ENCODE assay signal across 9 cellular contexts in genomic region chr13:45847554-45848224, GRCh38. TPM values are rescaled to one million over a fixed set of nuclear protein-coding genes. Genes with fewer than 3 reads are reported as not detected.
DNase-seq lines count a peak whose midpoint lies in the region; TF ChIP-seq lines count a peak whose summit lies in the region.
"Had no signal": no experiment of that assay in that cellular context is flagged by ENCODE, and none has a peak within 500 bp of the region (broad histone marks: within the 10 kb centered on the region; RNA-seq: fewer than 3 reads in every experiment).

No MANE protein-coding gene starts in this region.

- H3K36me3 Mint-ChIP-seq in activated naive CD8-positive, alpha-beta T cell, result peaks cover 2% of the 10 kb centered on the region

- H3K36me3 ChIP-seq in neural cell (ENCODE audit: insufficient read depth, low read length), result no peaks in the 10 kb centered on the region

- peak overlapping the region; percentile 76 for H3K4me3 ChIP-seq in neural cell (ENCODE audit: low read length)

- H3K4me3 Mint-ChIP-seq in activated naive CD8-positive, alpha-beta T cell, result peak overlapping the region; percentile 79

- no peak overlapping the region for H3K4me2 ChIP-seq in neural cell (ENCODE audit: low read length)

- TF ChIP-seq RAD21 in neural cell (conservative IDR thresholded peaks at IDR 0.05), result no peak

- TF ChIP-seq CTCF in neural cell (IDR thresholded peaks at IDR 0.05; ENCODE audit: poor library complexity, severe bottlenecking), result no peak

- no peaks in the 10 kb centered on the region for H3K9me2 ChIP-seq in neural cell (ENCODE audit: insufficient read depth, low read length)

- H3K27me3 ChIP-seq in neural cell (ENCODE audit: insufficient read depth, low read depth, low read length), result no peaks in the 10 kb centered on the region

- peak overlapping the region; percentile 79 for H3K27ac Mint-ChIP-seq in activated naive CD8-positive, alpha-beta T cell

- H3K4me1 Mint-ChIP-seq in activated naive CD8-positive, alpha-beta T cell (ENCODE audit: low read depth), result peaks cover 58% of the 10 kb centered on the region

- no peaks in the 10 kb centered on the region for H3K9me3 Mint-ChIP-seq in activated naive CD8-positive, alpha-beta T cell (ENCODE audit: low read depth)

- H3K9ac ChIP-seq in neural cell (ENCODE audit: low read length), result no peak overlapping the region

- H3F3A ChIP-seq in neural cell (ENCODE audit: insufficient read depth, low read length, poor library complexity, severe bottlenecking), result no peaks in the 10 kb centered on the region

- no peaks in the 10 kb centered on the region for H3K27me3 Mint-ChIP-seq in activated naive CD8-positive, alpha-beta T cell

- no peaks in the 10 kb centered on the region for H4K20me1 ChIP-seq in neural cell (ENCODE audit: insufficient read depth)

- no peak for TF ChIP-seq EP300 in neural cell (conservative IDR thresholded peaks at IDR 0.05; ENCODE audit: poor library complexity, severe bottlenecking)

- H3K79me2 ChIP-seq in neural cell (replicated peaks; ENCODE audit: insufficient read depth, low read length), result no peaks in the 10 kb centered on the region

- H3K9me3 ChIP-seq in neural cell (ENCODE audit: low read length), result no peaks in the 10 kb centered on the region

- H3K27ac ChIP-seq in neural cell (ENCODE audit: low read length), result no peak overlapping the region

- H2AFZ ChIP-seq in neural cell (ENCODE audit: low read depth, low read length), result no peak overlapping the region

- DNase-seq in activated CD8-positive, alpha-beta memory T cell treated with anti-CD3 and anti-CD28 coated beads for 24 hours, result peak; percentile 58
- no peak for DNase-seq in activated CD8-positive, alpha-beta memory T cell treated with anti-CD3 and anti-CD28 coated beads, Interleukin-2, amount 50 U/mL, for 48 hours
- DNase-seq in NCI-H446 treated with DMSO at 0.1 percent for 48 hours (lab: John Stamatoyannopoulos, UW) (peak; percentile 40), cortex of kidney (lab: John Stamatoyannopoulos, UW) (no peak), NCI-H2196 (lab: John Stamatoyannopoulos, UW; ENCODE audit: unreplicated experiment) (no peak), globus pallidus (ENCODE audit: low spot score) (no peak)

TF ChIP-seq in neural cell, 6 proteins besides CTCF, POLR2A, EP300 and RAD21:
- TF ChIP-seq TAF1 (IDR thresholded peaks at IDR 0.05; ENCODE audit: low read depth) (no peak), SMC3 (conservative IDR thresholded peaks at IDR 0.05; ENCODE audit: poor library complexity) (no peak), EZH2 (IDR thresholded peaks at IDR 0.05; ENCODE audit: borderline replicate concordance, insufficient read depth, low read length, poor library complexity, severe bottlenecking) (no peak), REST (IDR thresholded peaks at IDR 0.05; ENCODE audit: borderline replicate concordance) (no peak), MXI1 (conservative IDR thresholded peaks at IDR 0.05; ENCODE audit: poor library complexity, severe bottlenecking) (no peak), POLR2AphosphoS5 (IDR thresholded peaks at IDR 0.05) (no peak)

RNA-seq across cellular contexts. Expression of gene SIAH3, which starts 3.9 kb away (rescaled TPM):
- 4.0 and 4.9 TPM in 2 replicates for polyA plus RNA-seq in neural cell
- 11.4 and 14.6 TPM in 2 replicates for polyA minus RNA-seq in neural cell
- polyA plus RNA-seq: BJ had no signal

Comparison
In these comparisons a context has a peak if more than half of its experiments do, and no peak if none do; other contexts are left out.
1. DNase-seq: peak in activated CD8-positive, alpha-beta memory T cell treated with anti-CD3 and anti-CD28 coated beads for 24 hours (single experiment) and NCI-H446 treated with DMSO at 0.1 percent for 48 hours (single experiment); none in activated CD8-positive, alpha-beta memory T cell treated with anti-CD3 and anti-CD28 coated beads, Interleukin-2, amount 50 U/mL, for 48 hours (single experiment), cortex of kidney (single experiment), NCI-H2196 (single experiment) and globus pallidus (single experiment).